11 cellular contexts compared by ENCODE assay signal in the genomic region with DNA sequence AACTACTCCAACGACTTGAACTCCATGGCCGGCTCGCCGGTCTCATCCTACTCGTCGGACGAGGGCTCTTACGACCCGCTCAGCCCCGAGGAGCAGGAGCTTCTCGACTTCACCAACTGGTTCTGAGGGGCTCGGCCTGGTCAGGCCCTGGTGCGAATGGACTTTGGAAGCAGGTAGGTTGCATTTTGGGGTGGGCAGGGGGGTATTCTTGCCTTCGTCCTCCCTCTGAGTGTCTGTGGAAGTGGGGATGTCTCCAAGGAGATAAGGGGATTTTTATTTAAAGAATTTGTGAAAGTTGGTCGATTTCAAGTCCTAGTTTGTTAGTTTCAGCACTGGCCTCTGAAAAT. TPM values are rescaled to one million over a fixed set of nuclear protein-coding genes. Genes with fewer than 3 reads are reported as not detected.
DNase-seq lines count a peak whose midpoint lies in the region; TF ChIP-seq lines count a peak whose summit lies in the region.
"Had no signal": no experiment of that assay in that cellular context is flagged by ENCODE, and none has a peak within 500 bp of the region (broad histone marks: within the 10 kb centered on the region; RNA-seq: fewer than 3 reads in every experiment).

No MANE protein-coding gene starts in this region.

- H3K4me2 ChIP-seq in hepatocyte (peak overlapping the region; percentile 93), smooth muscle cell (peak overlapping the region; percentile 96)

- no peaks in the 10 kb centered on the region for H4K20me1 ChIP-seq in hepatocyte (ENCODE audit: insufficient read depth, poor library complexity, severe bottlenecking)
- H4K20me1 ChIP-seq in smooth muscle cell (ENCODE audit: low read depth): no peaks in the 10 kb centered on the region

- peaks cover 14% of the 10 kb centered on the region for H3K4me1 ChIP-seq in hepatocyte (ENCODE audit: insufficient read depth)
- peaks cover 28% of the 10 kb centered on the region for H3K4me1 ChIP-seq in smooth muscle cell (ENCODE audit: low read depth)
- peaks cover 13 to 26% of the 10 kb centered on the region in 2 donors for H3K4me1 ChIP-seq in thyroid gland
- H3K4me1 ChIP-seq: SJCRH30 had no signal

- peaks cover 11% of the 10 kb centered on the region for H3K9me3 Mint-ChIP-seq in T-helper 1 cell treated with Interleukin-12 subunit alpha and Interleukin-12 subunit beta and Interleukin-4 antibody, amounts not matched to agents 30 μg/mL and 1 μg/mL, for 36 hours

- TF ChIP-seq CTCF in hepatocyte (IDR thresholded peaks at IDR 0.05; ENCODE audit: poor library complexity): no peak
- no peak for TF ChIP-seq CTCF in smooth muscle cell (IDR thresholded peaks at IDR 0.05; ENCODE audit: borderline replicate concordance, insufficient read depth, poor library complexity, severe bottlenecking)
- no peak for TF ChIP-seq CTCF in thyroid gland (IDR thresholded peaks at IDR 0.05)

- WGBS in hepatocyte (ENCODE audit: low lambda C conversion rate, missing lambda C conversion rate): 7% methylated on average over 15 of the region's 15 CpGs
- 8% methylated on average over 15 of the region's 15 CpGs for WGBS in smooth muscle cell (ENCODE audit: low lambda C conversion rate)
- 1 to 5% methylated on average over 11 to 13 of the region's 15 CpGs for WGBS in thyroid gland, 2 donors

- no peaks in the 10 kb centered on the region for H3K9me2 ChIP-seq in hepatocyte (replicated peaks; ENCODE audit: insufficient read depth)

- peaks cover 5% of the 10 kb centered on the region for H3K36me3 Mint-ChIP-seq in T-helper 1 cell treated with Interleukin-12 subunit alpha and Interleukin-12 subunit beta and Interleukin-4 antibody, amounts not matched to agents 30 μg/mL and 1 μg/mL, for 36 hours (ENCODE audit: low read depth)

- peaks cover 26% of the 10 kb centered on the region for H3K4me1 Mint-ChIP-seq in T-helper 1 cell treated with Interleukin-12 subunit alpha and Interleukin-12 subunit beta and Interleukin-4 antibody, amounts not matched to agents 30 μg/mL and 1 μg/mL, for 36 hours (ENCODE audit: low read depth)

- peak overlapping the region; percentile 68 for H3K4me3 Mint-ChIP-seq in T-helper 1 cell treated with Interleukin-12 subunit alpha and Interleukin-12 subunit beta and Interleukin-4 antibody, amounts not matched to agents 30 μg/mL and 1 μg/mL, for 36 hours
- H3K4me3 Mint-ChIP-seq: activated CD8-positive, alpha-beta memory T cell treated with anti-CD3 and anti-CD28 coated beads, Interleukin-2, amount 10 ng/mL, durations not matched to agents 7 days and 5 days had no signal

- no peak overlapping the region for H3K27ac ChIP-seq in hepatocyte
- no peak overlapping the region for H3K27ac ChIP-seq in smooth muscle cell (ENCODE audit: low read depth)
- no peak overlapping the region for H3K27ac ChIP-seq in thyroid gland
- H3K27ac ChIP-seq: SJCRH30 had no signal

- H2AFZ ChIP-seq in hepatocyte: no peak overlapping the region
- H2AFZ ChIP-seq in smooth muscle cell (ENCODE audit: low read depth): no peak overlapping the region

- H3K9me3 ChIP-seq in hepatocyte (ENCODE audit: low read depth): no peaks in the 10 kb centered on the region
- H3K9me3 ChIP-seq in smooth muscle cell (replicated peaks; ENCODE audit: low read depth): no peaks in the 10 kb centered on the region
- H3K9me3 ChIP-seq in thyroid gland: no peaks in the 10 kb centered on the region
- H3K9me3 ChIP-seq: SJCRH30 had no signal

- TF ChIP-seq POLR2A in thyroid gland (IDR thresholded peaks at IDR 0.05): no peak

- no peak overlapping the region for H3K4me3 ChIP-seq in hepatocyte
- H3K4me3 ChIP-seq in smooth muscle cell: peak overlapping the region; percentile 56
- no peak overlapping the region for H3K4me3 ChIP-seq in thyroid gland (replicated peaks in 1 of 3)
- H3K4me3 ChIP-seq: SJCRH30 had no signal

- intact Hi-C loops in thyroid gland (cut with DNase I): loop anchor here (10.0 kb wide), 1 partner anchor 586 kb away; no protein-coding TSS in a partner anchor

- H3K27me3 Mint-ChIP-seq in T-helper 1 cell treated with Interleukin-12 subunit alpha and Interleukin-12 subunit beta and Interleukin-4 antibody, amounts not matched to agents 30 μg/mL and 1 μg/mL, for 36 hours (ENCODE audit: low read depth): peaks cover 95% of the 10 kb centered on the region

- H3K79me2 ChIP-seq in hepatocyte (no peaks in the 10 kb centered on the region), smooth muscle cell (ENCODE audit: low read depth) (no peaks in the 10 kb centered on the region)

- peak overlapping the region; percentile 46 for H3K27ac Mint-ChIP-seq in T-helper 1 cell treated with Interleukin-12 subunit alpha and Interleukin-12 subunit beta and Interleukin-4 antibody, amounts not matched to agents 30 μg/mL and 1 μg/mL, for 36 hours
- H3K27ac Mint-ChIP-seq: activated CD8-positive, alpha-beta memory T cell treated with anti-CD3 and anti-CD28 coated beads, Interleukin-2, amount 10 ng/mL, durations not matched to agents 7 days and 5 days had no signal

- H3K36me3 ChIP-seq in hepatocyte (replicated peaks; ENCODE audit: insufficient read depth, low read depth): no peaks in the 10 kb centered on the region
- no peaks in the 10 kb centered on the region for H3K36me3 ChIP-seq in smooth muscle cell (ENCODE audit: low read depth)
- no peaks in the 10 kb centered on the region for H3K36me3 ChIP-seq in thyroid gland
- H3K36me3 ChIP-seq: SJCRH30 had no signal

- H3K27me3 ChIP-seq in hepatocyte (peaks cover 96% of the 10 kb centered on the region), smooth muscle cell (ENCODE audit: low read depth) (peaks cover 99% of the 10 kb centered on the region), thyroid gland (peaks cover 34% of the 10 kb centered on the region)
- H3K27me3 ChIP-seq: SJCRH30 had no signal

- no peak overlapping the region for H3K9ac ChIP-seq in smooth muscle cell (ENCODE audit: low read depth)

- DNase-seq in T-helper 1 cell: no peak
- peak; percentile 42 for DNase-seq in SK-N-DZ (ENCODE audit: low spot score)
- no peak for DNase-seq in hepatocyte (ENCODE audit: low spot score)
- no peak for DNase-seq in smooth muscle cell (lab: John Stamatoyannopoulos, UW; ENCODE audit: unreplicated experiment)
- DNase-seq in thyroid gland: no peak
- DNase-seq in mucosa of gallbladder (ENCODE audit: low spot score): no peak
- DNase-seq in GDM1 (lab: John Stamatoyannopoulos, UW): no peak
- DNase-seq: SJCRH30 had no signal

- no peaks in the 10 kb centered on the region for H3F3A ChIP-seq in smooth muscle cell (ENCODE audit: low read depth)

RNA-seq across cellular contexts. Expression of a gene that starts 1.3 kb away (rescaled TPM):
- polyA plus RNA-seq in SK-N-DZ (2014; cell fraction: cytosol; rRNA removed): 317 and 369 TPM in 2 replicates
- polyA plus RNA-seq in SK-N-DZ (2014; cell fraction: nucleus; rRNA removed): 169 and 203 TPM in 2 replicates
- total RNA-seq in hepatocyte: 1.6 and 1.7 TPM in 2 replicates
- 1.5 TPM in 1 of 2 replicates, not detected in the other for polyA plus RNA-seq in hepatocyte
- total RNA-seq in smooth muscle cell: not detected in 2 replicates
- not detected in 2 replicates for polyA plus RNA-seq in smooth muscle cell
- 1 to 10 TPM in 1 of 4 donors, under 1 TPM in 2, not detected in 1; 0.13 to 1.7 (median 0.49) TPM for total RNA-seq in thyroid gland
- not detected for total RNA-seq in mucosa of gallbladder
- total RNA-seq: activated CD8-positive, alpha-beta memory T cell treated with anti-CD3 and anti-CD28 coated beads, Interleukin-2, amount 10 ng/mL, durations not matched to agents 7 days and 5 days; dermis blood vessel endothelial cell; SJCRH30 had no signal

RNA-seq across cellular contexts. Expression of a gene that starts 41.8 kb away (rescaled TPM):
- polyA plus RNA-seq in SK-N-DZ (2014; cell fraction: cytosol; rRNA removed): not detected in 2 replicates
- polyA plus RNA-seq in SK-N-DZ (2014; cell fraction: nucleus; rRNA removed): 0.15 TPM in 1 of 2 replicates, not detected in the other
- total RNA-seq in hepatocyte: 203 and 206 TPM in 2 replicates
- polyA plus RNA-seq in hepatocyte: 58.2 and 76.1 TPM in 2 replicates
- total RNA-seq in smooth muscle cell: 0.09 TPM in 1 of 2 replicates, not detected in the other
- polyA plus RNA-seq in smooth muscle cell: not detected in 2 replicates
- total RNA-seq in thyroid gland: 1 to 10 TPM in 1 of 4 donors, under 1 TPM in 2, not detected in 1; 0.58 to 1.2 (median 0.63) TPM
- total RNA-seq in mucosa of gallbladder: 958 TPM
- total RNA-seq: activated CD8-positive, alpha-beta memory T cell treated with anti-CD3 and anti-CD28 coated beads, Interleukin-2, amount 10 ng/mL, durations not matched to agents 7 days and 5 days; dermis blood vessel endothelial cell; SJCRH30 had no signal

Comparison
In these comparisons a context has a peak if more than half of its experiments do, and no peak if none do; other contexts are left out.
1. RNA of a gene that starts 41.8 kb away (total RNA-seq): 958 TPM in mucosa of gallbladder (single experiment) and 203 to 206 TPM in hepatocyte; 0.58 to 1.2 TPM in thyroid gland and 0.09 TPM in smooth muscle cell; every median in the first group is over 10 times any median in the second.